In genomic region chr14:90263748-90264449, GRCh38 we compare ENCODE assay signal across 12 cellular contexts. TPM values are rescaled to one million over a fixed set of nuclear protein-coding genes. Genes with fewer than 3 reads are reported as not detected.
DNase-seq lines count a peak whose midpoint lies in the region; ATAC-seq and TF ChIP-seq lines count a peak whose summit lies in the region.
"Had no signal": no experiment of that assay in that cellular context is flagged by ENCODE, and none has a peak within 500 bp of the region (broad histone marks: within the 10 kb centered on the region; RNA-seq: fewer than 3 reads in every experiment).

No MANE protein-coding gene starts in this region.

- ATAC-seq in GM18505 (IDR thresholded peaks at IDR 0.05; ENCODE audit: unreplicated experiment) (peak; percentile 79), GM19452 (IDR thresholded peaks at IDR 0.05; ENCODE audit: unreplicated experiment) (peak; percentile 86), HG02943 (IDR thresholded peaks at IDR 0.05; ENCODE audit: low read depth, unreplicated experiment) (peak; percentile 86), heart left ventricle (no peak), GM21717 (IDR thresholded peaks at IDR 0.05; ENCODE audit: unreplicated experiment) (no peak)
- ATAC-seq: Panc1 had no signal

- H3K4me1 ChIP-seq in OCI-LY3 (ENCODE audit: low read length) (peaks cover 6% of the 10 kb centered on the region; the same call in 1 of the 2 replicates), heart left ventricle (peaks cover 0 to 4% (median 0%) of the 10 kb centered on the region in 12 donors)

- no peak for TF ChIP-seq CTCF in OCI-LY3 (IDR thresholded peaks at IDR 0.05; ENCODE audit: low read depth, low read length)
- TF ChIP-seq CTCF in heart left ventricle (IDR thresholded peaks at IDR 0.05), result no peak

- no peaks in the 10 kb centered on the region for H3K27me3 ChIP-seq in OCI-LY3 (ENCODE audit: low read depth, low read length)
- H3K27me3 ChIP-seq in heart left ventricle, result no peaks in the 10 kb centered on the region

- H4K20me1 ChIP-seq in OCI-LY3 (ENCODE audit: insufficient read depth, low read length), result peaks cover 3% of the 10 kb centered on the region

- H3K9ac ChIP-seq in OCI-LY3 (ENCODE audit: low read length), result no peak overlapping the region

- H3K4me2 ChIP-seq in OCI-LY3 (ENCODE audit: low read length), result no peak overlapping the region

- no peaks in the 10 kb centered on the region for H3K9me3 ChIP-seq in OCI-LY3 (ENCODE audit: insufficient read depth, low read length)
- no peaks in the 10 kb centered on the region for H3K9me3 ChIP-seq in heart left ventricle

- H3K27ac ChIP-seq in OCI-LY3 (ENCODE audit: low read length) (peak overlapping the region; percentile 32; the same call in 1 of the 2 replicates), heart left ventricle (no peak overlapping the region)

- H3K4me3 ChIP-seq in OCI-LY3 (ENCODE audit: low read length), result no peak overlapping the region
- H3K4me3 ChIP-seq in heart left ventricle, result no peak overlapping the region

- DNase-seq in NCI-H1694 treated with DMSO at 0.1 percent for 48 hours (lab: John Stamatoyannopoulos, UW) (no peak), heart left ventricle (no peak), head of caudate nucleus (no peak)
- DNase-seq: midbrain; NCI-H2081; stimulated activated CD8-positive, alpha-beta memory T cell treated with anti-CD3 and anti-CD28 coated beads, Interleukin-4, amount 100 ng/mL, for 48 hours had no signal

- peaks cover 5% of the 10 kb centered on the region for H3K79me2 ChIP-seq in OCI-LY3 (ENCODE audit: low read length)

- TF ChIP-seq POLR2A in GM18505 (IDR thresholded peaks at IDR 0.05; ENCODE audit: borderline replicate concordance, extremely low read depth, insufficient read depth, insufficient read length) (no peak), heart left ventricle (IDR thresholded peaks at IDR 0.05) (no peak)

- 73 to 86% (median 83%) methylated on average over 7 to 8 of the region's 8 CpGs for whole genome bisulfite sequencing in heart left ventricle, 4 donors

- intact Hi-C loops in heart left ventricle (cut with DNase I), result no loop called here
- intact Hi-C loops in head of caudate nucleus (cut with DNase I), result no loop called here

- no peak overlapping the region for H2AFZ ChIP-seq in OCI-LY3 (ENCODE audit: low read depth, low read length)

- H3K36me3 ChIP-seq in OCI-LY3 (replicated peaks; ENCODE audit: low read depth, low read length) (peaks cover 58% of the 10 kb centered on the region), heart left ventricle (peaks cover 4 to 100% (median 91%) of the 10 kb centered on the region in 9 donors)

RNA-seq across cellular contexts. Expression of gene PSMC1, which starts 7.5 kb away (rescaled TPM):
- total RNA-seq in heart left ventricle, result 100 to 1,000 TPM; 113 to 150 (median 125) TPM
- polyA plus RNA-seq in heart left ventricle, result 100 to 1,000 TPM; 193 to 378 TPM

Comparison
In these comparisons a context has a peak if more than half of its experiments do, and no peak if none do; other contexts are left out.
1. ATAC-seq: peak in GM18505 (single experiment), GM19452 (single experiment) and HG02943 (single experiment); none in heart left ventricle (0 of 4) and GM21717 (single experiment).